ENCODE assay signal across 1 cellular context in genomic region chr16:75262104-75262799, GRCh38.
TF ChIP-seq lines count a peak whose summit lies in the region.

No MANE protein-coding gene starts in this region.

TF ChIP-seq in IMR-90, 13 proteins besides CTCF, POLR2A, EP300 and RAD21 (continued from another document):
- TF ChIP-seq BHLHE40 (IDR thresholded peaks at IDR 0.05; ENCODE audit: low read depth, low read length) (no peak), CHD1 (IDR thresholded peaks at IDR 0.05; ENCODE audit: low read depth, low read length) (no peak)
